ENCODE assay signal across 8 cellular contexts in genomic region chr3:11641683-11642407, GRCh38. TPM values are rescaled to one million over a fixed set of nuclear protein-coding genes. Genes with fewer than 3 reads are reported as not detected.
A peak's percentile ranks its signal among the peaks of the same experiment; 100 is the strongest.
DNase-seq lines count a peak whose midpoint lies in the region; TF ChIP-seq lines count a peak whose summit lies in the region.

No MANE protein-coding gene starts in this region.

- peak overlapping the region; percentile 98 for H3K27ac Mint-ChIP-seq in activated naive CD4-positive, alpha-beta T cell treated with anti-CD3 and anti-CD28 coated beads, Interleukin-2, amount 50 U/mL, for 24 hours
- H3K27ac Mint-ChIP-seq in type B pancreatic cell: peak overlapping the region; percentile 92

- no peaks in the 10 kb centered on the region for H3K27me3 Mint-ChIP-seq in activated naive CD4-positive, alpha-beta T cell treated with anti-CD3 and anti-CD28 coated beads, Interleukin-2, amount 50 U/mL, for 24 hours
- no peaks in the 10 kb centered on the region for H3K27me3 Mint-ChIP-seq in type B pancreatic cell

- no peaks in the 10 kb centered on the region for H3K9me3 Mint-ChIP-seq in activated naive CD4-positive, alpha-beta T cell treated with anti-CD3 and anti-CD28 coated beads, Interleukin-2, amount 50 U/mL, for 24 hours
- no peaks in the 10 kb centered on the region for H3K9me3 Mint-ChIP-seq in type B pancreatic cell

- H3K4me3 Mint-ChIP-seq in activated naive CD4-positive, alpha-beta T cell treated with anti-CD3 and anti-CD28 coated beads, Interleukin-2, amount 50 U/mL, for 24 hours: peak overlapping the region; percentile 100
- peak overlapping the region; percentile 98 for H3K4me3 Mint-ChIP-seq in type B pancreatic cell

- H3K4me1 Mint-ChIP-seq in activated naive CD4-positive, alpha-beta T cell treated with anti-CD3 and anti-CD28 coated beads, Interleukin-2, amount 50 U/mL, for 24 hours: peaks cover 61% of the 10 kb centered on the region
- H3K4me1 Mint-ChIP-seq in type B pancreatic cell (ENCODE audit: unreplicated experiment): peaks cover 51% of the 10 kb centered on the region

- DNase-seq in activated naive CD4-positive, alpha-beta T cell treated with Interleukin-2 at 50 U/mL for 16 hours: no peak
- DNase-seq in NCI-H82 treated with DMSO at 0.1 percent for 48 hours (lab: John Stamatoyannopoulos, UW; ENCODE audit: unreplicated experiment): peak; percentile 26
- DNase-seq in central memory CD4-positive, alpha-beta T cell: peak; percentile 41
- DNase-seq in lung microvascular endothelial cell (ENCODE audit: low read depth in 2 of 2): peak; percentile 65 to 72
- no peak for DNase-seq in type B pancreatic cell (ENCODE audit: extremely low spot score, unreplicated experiment)
- no peak for DNase-seq in UCSD-AML1 (lab: John Stamatoyannopoulos, UW; ENCODE audit: unreplicated experiment)
- no peak for DNase-seq in mucosa of gallbladder (ENCODE audit: low spot score)

- peaks cover 4% of the 10 kb centered on the region for H3K36me3 Mint-ChIP-seq in activated naive CD4-positive, alpha-beta T cell treated with anti-CD3 and anti-CD28 coated beads, Interleukin-2, amount 50 U/mL, for 24 hours
- peaks cover 10% of the 10 kb centered on the region for H3K36me3 Mint-ChIP-seq in type B pancreatic cell

- TF ChIP-seq CTCF in type B pancreatic cell (conservative IDR thresholded peaks at IDR 0.05): no peak

RNA-seq across cellular contexts. Expression of gene VGLL4, which starts 1.9 kb away (rescaled TPM):
- total RNA-seq in lung microvascular endothelial cell: 45.3 and 58.1 TPM in 2 replicates
- 78.5 and 111 TPM in 2 replicates for total RNA-seq in type B pancreatic cell (ENCODE audit: low replicate concordance)
- total RNA-seq in mucosa of gallbladder: 94.2 TPM

Comparison
In these comparisons a context has a peak if more than half of its experiments do, and no peak if none do; other contexts are left out.
1. DNase-seq: peak in NCI-H82 treated with DMSO at 0.1 percent for 48 hours (single experiment), central memory CD4-positive, alpha-beta T cell (single experiment) and lung microvascular endothelial cell (2 of 2); none in activated naive CD4-positive, alpha-beta T cell treated with Interleukin-2 at 50 U/mL for 16 hours (single experiment), type B pancreatic cell (single experiment), UCSD-AML1 (single experiment) and mucosa of gallbladder (single experiment).